16 cellular contexts compared by ENCODE assay signal in genomic region chr3:143978263-143978631, GRCh38. TPM values are rescaled to one million over a fixed set of nuclear protein-coding genes. Genes with fewer than 3 reads are reported as not detected.
DNase-seq lines count a peak whose midpoint lies in the region; ATAC-seq and TF ChIP-seq lines count a peak whose summit lies in the region.
"Had no signal": no experiment of that assay in that cellular context is flagged by ENCODE, and none has a peak within 500 bp of the region (broad histone marks: within the 10 kb centered on the region; RNA-seq: fewer than 3 reads in every experiment).

No MANE protein-coding gene starts in this region.

- H2AFZ ChIP-seq in OCI-LY7 (ENCODE audit: low read length) (no peak overlapping the region), fibroblast of lung (ENCODE audit: low read length) (no peak overlapping the region)

- H3K9me3 ChIP-seq in OCI-LY7 (ENCODE audit: low read length) (peaks cover 6% of the 10 kb centered on the region; the same call in 1 of the 2 replicates), fibroblast of lung (ENCODE audit: control insufficient read depth, insufficient read depth, low read depth, low read length) (no peaks in the 10 kb centered on the region), gastrocnemius medialis (no peaks in the 10 kb centered on the region)
- no peaks in the 10 kb centered on the region for H3K9me3 ChIP-seq in CD4-positive, alpha-beta memory T cell (ENCODE audit: control insufficient read depth in 1 of 2, low read length in 2 of 2)
- H3K9me3 ChIP-seq: suprapubic skin had no signal

- peak overlapping the region; percentile 90 for H3K4me2 ChIP-seq in OCI-LY7 (ENCODE audit: low read length)
- peak overlapping the region; percentile 92 for H3K4me2 ChIP-seq in fibroblast of lung (ENCODE audit: extremely low read depth, insufficient read depth, low read length)

- BruUV-seq in OCI-LY7 (replicated peaks; lab: Mats Ljungman, UMichigan): no TSS peak

- no peak overlapping the region for H3K9ac ChIP-seq in fibroblast of lung (ENCODE audit: insufficient read depth, low read length)

- CTCF ChIA-PET in OCI-LY7 (lab: Charles Lee; ENCODE audit: unreplicated experiment): no interaction called here
- CTCF ChIA-PET in CD4-positive, alpha-beta memory T cell (lab: Charles Lee; ENCODE audit: partially characterized antibody): no interaction called here

- H3K36me3 Mint-ChIP-seq in T-helper 1 cell treated with Interleukin-12 subunit alpha and Interleukin-12 subunit beta and Interleukin-4 antibody, amounts not matched to agents 30 μg/mL and 1 μg/mL, for 36 hours (ENCODE audit: low read depth): peaks cover 11% of the 10 kb centered on the region
- H3K36me3 Mint-ChIP-seq in CD4-positive, alpha-beta memory T cell: peaks cover 6 to 12% of the 10 kb centered on the region in 2 donors

- H3K27ac ChIP-seq in OCI-LY7 (ENCODE audit: low read depth, low read length, poor library complexity, severe bottlenecking): no peak overlapping the region
- no peak overlapping the region for H3K27ac ChIP-seq in fibroblast of lung (ENCODE audit: insufficient read depth, low read length)
- H3K27ac ChIP-seq in gastrocnemius medialis: no peak overlapping the region
- H3K27ac ChIP-seq in CD4-positive, alpha-beta memory T cell (ENCODE audit: low read depth, low read length): no peak overlapping the region
- H3K27ac ChIP-seq: SK-N-MC had no signal

- H3K9me2 ChIP-seq in OCI-LY7 (ENCODE audit: insufficient read depth, low read length): no peaks in the 10 kb centered on the region

- TF ChIP-seq POLR2A in gastrocnemius medialis (IDR thresholded peaks at IDR 0.05): no peak

- H3K4me3 ChIP-seq in OCI-LY7 (ENCODE audit: low read depth, low read length, poor library complexity, severe bottlenecking): no peak overlapping the region
- H3K4me3 ChIP-seq in fibroblast of lung (replicated peaks in 1 of 4; ENCODE audit: control extremely low read depth in 1 of 4, insufficient read depth in 1 of 4, low read depth in 3 of 4, low read length in 4 of 4): peak overlapping the region in 1 of 4 experiments; percentile 91
- no peak overlapping the region for H3K4me3 ChIP-seq in gastrocnemius medialis
- H3K4me3 ChIP-seq in CD4-positive, alpha-beta memory T cell (ENCODE audit: low read length in 2 of 2): no peak overlapping the region
- H3K4me3 ChIP-seq: SK-N-MC had no signal

- H3K9me3 Mint-ChIP-seq in T-helper 1 cell treated with Interleukin-12 subunit alpha and Interleukin-12 subunit beta and Interleukin-4 antibody, amounts not matched to agents 30 μg/mL and 1 μg/mL, for 36 hours: peaks cover 8% of the 10 kb centered on the region
- peaks cover 0 to 13% of the 10 kb centered on the region in 2 donors for H3K9me3 Mint-ChIP-seq in stimulated activated naive CD8-positive, alpha-beta T cell treated with anti-CD3 and anti-CD28 coated beads, Interleukin-15, amount 100 ng/mL, for 72 hours
- peaks cover 0 to 1% (median 0%) of the 10 kb centered on the region in 8 donors for H3K9me3 Mint-ChIP-seq in CD4-positive, alpha-beta memory T cell

- no peak for TF ChIP-seq CTCF in OCI-LY7 (conservative IDR thresholded peaks at IDR 0.05; ENCODE audit: low read length)
- TF ChIP-seq CTCF in fibroblast of lung (conservative IDR thresholded peaks at IDR 0.05 in 1 of 2, IDR thresholded peaks at IDR 0.05 in 1 of 2; ENCODE audit: low read depth in 1 of 2, low read length in 2 of 2): no peak
- TF ChIP-seq CTCF in gastrocnemius medialis (IDR thresholded peaks at IDR 0.05 in 4 of 5, conservative IDR thresholded peaks at IDR 0.05 in 1 of 5): no peak

- H3K27me3 Mint-ChIP-seq in T-helper 1 cell treated with Interleukin-12 subunit alpha and Interleukin-12 subunit beta and Interleukin-4 antibody, amounts not matched to agents 30 μg/mL and 1 μg/mL, for 36 hours (ENCODE audit: low read depth): no peaks in the 10 kb centered on the region
- H3K27me3 Mint-ChIP-seq in stimulated activated naive CD8-positive, alpha-beta T cell treated with anti-CD3 and anti-CD28 coated beads, Interleukin-15, amount 100 ng/mL, for 72 hours: no peaks in the 10 kb centered on the region
- no peaks in the 10 kb centered on the region for H3K27me3 Mint-ChIP-seq in CD4-positive, alpha-beta memory T cell
- H3K27me3 Mint-ChIP-seq: naive thymus-derived CD4-positive, alpha-beta T cell had no signal

- peaks cover 30% of the 10 kb centered on the region for H3K4me1 Mint-ChIP-seq in T-helper 1 cell treated with Interleukin-12 subunit alpha and Interleukin-12 subunit beta and Interleukin-4 antibody, amounts not matched to agents 30 μg/mL and 1 μg/mL, for 36 hours (ENCODE audit: low read depth)
- peaks cover 46% of the 10 kb centered on the region for H3K4me1 Mint-ChIP-seq in stimulated activated naive CD8-positive, alpha-beta T cell treated with anti-CD3 and anti-CD28 coated beads, Interleukin-15, amount 100 ng/mL, for 72 hours
- peaks cover 42 to 81% (median 57%) of the 10 kb centered on the region in 4 donors for H3K4me1 Mint-ChIP-seq in CD4-positive, alpha-beta memory T cell

- H3K4me3 Mint-ChIP-seq in T-helper 1 cell treated with Interleukin-12 subunit alpha and Interleukin-12 subunit beta and Interleukin-4 antibody, amounts not matched to agents 30 μg/mL and 1 μg/mL, for 36 hours: peak overlapping the region; percentile 13
- peak overlapping the region; percentile 3 to 40 for H3K4me3 Mint-ChIP-seq in stimulated activated naive CD8-positive, alpha-beta T cell treated with anti-CD3 and anti-CD28 coated beads, Interleukin-15, amount 100 ng/mL, for 72 hours
- peak overlapping the region in 4 of 8 donors; percentile 7 to 46 (median 32) for H3K4me3 Mint-ChIP-seq in CD4-positive, alpha-beta memory T cell

- DNase-seq in T-helper 1 cell (no peak), OCI-LY7 (ENCODE audit: low spot score) (no peak), fibroblast of lung (ENCODE audit: low read depth in 2 of 2) (no peak), gastrocnemius medialis (no peak)
- no peak for DNase-seq in stimulated activated naive CD8-positive, alpha-beta T cell treated with anti-CD3 and anti-CD28 coated beads, Interleukin-15, amount 100 ng/mL, for 72 hours
- DNase-seq in CD4-positive, alpha-beta memory T cell: no peak
- DNase-seq: Calu3; effector CD8-positive, alpha-beta T cell; glutamatergic neuron; naive thymus-derived CD4-positive, alpha-beta T cell; NCI-H2081 had no signal

- in situ Hi-C loops in gastrocnemius medialis (cut with MboI; ENCODE audit: low sequenced_read_pairs in 4 of 4): no loop called here

- H3K27ac Mint-ChIP-seq in T-helper 1 cell treated with Interleukin-12 subunit alpha and Interleukin-12 subunit beta and Interleukin-4 antibody, amounts not matched to agents 30 μg/mL and 1 μg/mL, for 36 hours: no peak overlapping the region
- no peak overlapping the region for H3K27ac Mint-ChIP-seq in stimulated activated naive CD8-positive, alpha-beta T cell treated with anti-CD3 and anti-CD28 coated beads, Interleukin-15, amount 100 ng/mL, for 72 hours
- H3K27ac Mint-ChIP-seq in CD4-positive, alpha-beta memory T cell: peak overlapping the region in 1 of 7 donors; percentile 2

- peaks cover 97% of the 10 kb centered on the region for H3K79me2 ChIP-seq in OCI-LY7 (ENCODE audit: insufficient read depth, low read depth, low read length)
- peaks cover 89% of the 10 kb centered on the region for H3K79me2 ChIP-seq in fibroblast of lung (ENCODE audit: control insufficient read depth, insufficient read depth, low read length)

- H4K20me1 ChIP-seq in OCI-LY7 (ENCODE audit: insufficient read depth, low read length) (peaks cover 55% of the 10 kb centered on the region), fibroblast of lung (ENCODE audit: control insufficient read depth, extremely low read depth, insufficient read depth, low read length) (no peaks in the 10 kb centered on the region)

- H3K27me3 ChIP-seq in fibroblast of lung (ENCODE audit: control insufficient read depth, insufficient read depth, low read length) (no peaks in the 10 kb centered on the region), gastrocnemius medialis (no peaks in the 10 kb centered on the region)
- no peaks in the 10 kb centered on the region for H3K27me3 ChIP-seq in CD4-positive, alpha-beta memory T cell (ENCODE audit: insufficient read depth, low read length)
- H3K27me3 ChIP-seq: suprapubic skin had no signal

- ATAC-seq in stimulated activated naive CD8-positive, alpha-beta T cell treated with anti-CD3 and anti-CD28 coated beads, Interleukin-15, amount 100 ng/mL, for 72 hours: no peak
- ATAC-seq in GM18907 (IDR thresholded peaks at IDR 0.05; ENCODE audit: unreplicated experiment) (no peak), gastrocnemius medialis (no peak)
- ATAC-seq: activated CD4-positive, CD25-positive, alpha-beta regulatory T cell treated with anti-CD3 and anti-CD28 coated beads, Interleukin-2, amount 50 U/mL, for 24 hours; naive thymus-derived CD4-positive, alpha-beta T cell had no signal

- H3K4me1 ChIP-seq in OCI-LY7 (ENCODE audit: insufficient read depth, low read length, poor library complexity, severe bottlenecking): peaks cover 31% of the 10 kb centered on the region
- peaks cover 3% of the 10 kb centered on the region for H3K4me1 ChIP-seq in fibroblast of lung (ENCODE audit: control insufficient read depth, extremely low read depth, insufficient read depth, low read length)
- H3K4me1 ChIP-seq in gastrocnemius medialis: peaks cover 47 to 49% of the 10 kb centered on the region in 2 donors
- H3K4me1 ChIP-seq in CD4-positive, alpha-beta memory T cell (ENCODE audit: insufficient read depth, low read length): peaks cover 53% of the 10 kb centered on the region

- POLR2A ChIA-PET in OCI-LY7 (lab: Charles Lee): interaction anchor here (0.9 to 2.7 kb wide), 3 partner anchors 8 to 12 kb away, joined by 3 to 7 read pairs (median 5); no protein-coding TSS in a partner anchor
- POLR2A ChIA-PET in CD4-positive, alpha-beta memory T cell (lab: Charles Lee; ENCODE audit: partially characterized antibody): no interaction called here

- intact Hi-C loops in OCI-LY7 (cut with micrococcal nuclease; ENCODE audit: unreplicated experiment) (loop anchor here (10.0 kb wide), 2 partner anchors 1383 to 1953 kb away; partner anchors contain the start of gene PLS1), gastrocnemius medialis (cut with DNase I; ENCODE audit: low total_unique reads) (loop anchor here (10.0 kb wide), 1 partner anchor 797 kb away; no protein-coding TSS in a partner anchor)
- intact Hi-C loops in CD4-positive, alpha-beta memory T cell (cut with micrococcal nuclease): loop anchor here (10.0 kb wide), 1 partner anchor 1533 kb away; the partner anchor contains the start of gene XRN1

- H3K36me3 ChIP-seq in OCI-LY7 (ENCODE audit: insufficient read depth, low read length) (peaks cover 18% of the 10 kb centered on the region), fibroblast of lung (ENCODE audit: control insufficient read depth, insufficient read depth, low read length) (no peaks in the 10 kb centered on the region), gastrocnemius medialis (no peaks in the 10 kb centered on the region)
- H3K36me3 ChIP-seq in CD4-positive, alpha-beta memory T cell (ENCODE audit: insufficient read depth, low read length): no peaks in the 10 kb centered on the region
- H3K36me3 ChIP-seq: suprapubic skin had no signal

RNA-seq across cellular contexts. Expression of gene DIPK2A, which starts 6.6 kb away (rescaled TPM):
- total RNA-seq in OCI-LY7 (2014; rRNA removed; shearing (Covaris generic)): 39.6 and 58.3 TPM in 2 replicates
- total RNA-seq in OCI-LY7 (2022): 22.7 and 28.6 TPM in 2 replicates
- total RNA-seq in fibroblast of lung: 67.5 and 96.1 TPM in 2 replicates
- polyA plus RNA-seq in fibroblast of lung: 25.9 and 26.4 TPM in 2 replicates
- polyA plus RNA-seq in fibroblast of lung (2012): 13.3 and 15.4 TPM in 2 replicates
- polyA minus RNA-seq in fibroblast of lung (ENCODE audit: low replicate concordance): 19.4 and 28.9 TPM in 2 replicates
- total RNA-seq in gastrocnemius medialis: 10 to 100 TPM in 3 of 4 donors, 1 to 10 TPM in 1; 7.7 to 14.1 (median 10.4) TPM
- total RNA-seq in CD4-positive, alpha-beta memory T cell: 10 to 100 TPM; 22.0 to 22.8 TPM
- 1 to 10 TPM; 7.8 to 9.7 TPM for polyA plus RNA-seq in CD4-positive, alpha-beta memory T cell
